ENCODE assay signal across 10 cellular contexts in the genomic region with DNA sequence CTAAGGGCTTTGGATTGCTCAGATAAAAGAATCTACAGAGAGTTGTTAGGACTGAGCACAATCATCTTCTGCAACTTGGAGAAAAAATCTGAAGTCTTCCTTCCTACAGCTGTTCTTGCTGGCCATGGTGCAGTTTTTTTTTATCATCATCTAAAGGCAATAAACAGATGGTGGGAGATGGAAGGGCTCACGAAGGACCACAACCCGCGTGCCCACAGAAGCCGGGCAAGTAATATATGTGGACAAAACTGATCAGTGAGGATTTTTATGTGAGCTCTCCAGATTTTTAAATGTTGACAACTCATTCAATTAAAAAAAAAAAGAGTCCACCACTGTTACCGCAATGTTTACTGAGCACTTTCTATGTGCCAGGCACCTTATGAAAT. TPM values are rescaled to one million over a fixed set of nuclear protein-coding genes. Genes with fewer than 3 reads are reported as not detected.
A peak's percentile ranks its signal among the peaks of the same experiment; 100 is the strongest.
DNase-seq lines count a peak whose midpoint lies in the region; ATAC-seq and TF ChIP-seq lines count a peak whose summit lies in the region.
"Had no signal": no experiment of that assay in that cellular context is flagged by ENCODE, and none has a peak within 500 bp of the region (broad histone marks: within the 10 kb centered on the region; RNA-seq: fewer than 3 reads in every experiment).

No MANE protein-coding gene starts in this region.

- no peaks in the 10 kb centered on the region for H3K27me3 ChIP-seq in PC-3 (ENCODE audit: low read length)
- H3K27me3 ChIP-seq in neural progenitor cell, result no peaks in the 10 kb centered on the region
- no peaks in the 10 kb centered on the region for H3K27me3 ChIP-seq in upper lobe of left lung

- H3K4me1 Mint-ChIP-seq in endothelial cell (ENCODE audit: unreplicated experiment) (peaks cover 40% of the 10 kb centered on the region), neural progenitor cell (peaks cover 48% of the 10 kb centered on the region)

- peak overlapping the region; percentile 59; the same call in 1 of the 2 replicates for H3K4me2 ChIP-seq in PC-3 (ENCODE audit: low read length)
- peak overlapping the region; percentile 47 for H3K4me2 ChIP-seq in neural progenitor cell

- H3K36me3 ChIP-seq in PC-3 (ENCODE audit: low read depth, low read length), result no peaks in the 10 kb centered on the region
- H3K36me3 ChIP-seq in neural progenitor cell, result no peaks in the 10 kb centered on the region
- H3K36me3 ChIP-seq in upper lobe of left lung, result no peaks in the 10 kb centered on the region
- H3K36me3 ChIP-seq: HAP-1 had no signal

- peaks cover 3% of the 10 kb centered on the region for H3K27me3 Mint-ChIP-seq in endothelial cell (ENCODE audit: unreplicated experiment)
- peaks cover 10% of the 10 kb centered on the region for H3K27me3 Mint-ChIP-seq in neural progenitor cell (ENCODE audit: insufficient read depth, low read depth)

- TF ChIP-seq POLR2A in upper lobe of left lung (IDR thresholded peaks at IDR 0.05), result no peak

- no peaks in the 10 kb centered on the region for H3K79me2 ChIP-seq in PC-3 (ENCODE audit: low read length)
- H3K79me2 ChIP-seq in neural progenitor cell (ENCODE audit: low read depth), result no peaks in the 10 kb centered on the region

- no peak for TF ChIP-seq EP300 in upper lobe of left lung (IDR thresholded peaks at IDR 0.05)

- H3F3A ChIP-seq in PC-3 (ENCODE audit: low read length, unreplicated experiment) (no peaks in the 10 kb centered on the region), neural progenitor cell (ENCODE audit: low read depth) (peaks cover 27% of the 10 kb centered on the region)

- H3K27ac Mint-ChIP-seq in endothelial cell (ENCODE audit: unreplicated experiment) (peak overlapping the region; percentile 67), neural progenitor cell (peak overlapping the region; percentile 34)
- H3K27ac Mint-ChIP-seq: CD14-positive monocyte had no signal

- POLR2A ChIA-PET in PC-3 (lab: Charles Lee; ENCODE audit: unreplicated experiment), result interaction anchor here (0.5 kb wide), 1 partner anchor 34 kb away, joined by 3 read pairs; no protein-coding TSS in a partner anchor

- H3K9me3 ChIP-seq in PC-3 (ENCODE audit: low read length) (no peaks in the 10 kb centered on the region), neural progenitor cell (ENCODE audit: low read depth) (no peaks in the 10 kb centered on the region), upper lobe of left lung (no peaks in the 10 kb centered on the region)
- H3K9me3 ChIP-seq: HAP-1 had no signal

- no peaks in the 10 kb centered on the region for H4K20me1 ChIP-seq in PC-3 (ENCODE audit: low read length)
- no peaks in the 10 kb centered on the region for H4K20me1 ChIP-seq in neural progenitor cell (ENCODE audit: low read depth)

- H3K4me3 ChIP-seq in PC-3 (ENCODE audit: low read length), result no peak overlapping the region
- H3K4me3 ChIP-seq in neural progenitor cell, result no peak overlapping the region
- H3K4me3 ChIP-seq in upper lobe of left lung, result no peak overlapping the region
- H3K4me3 ChIP-seq: HAP-1 had no signal

- TF ChIP-seq CTCF in PC-3 (conservative IDR thresholded peaks at IDR 0.05; ENCODE audit: low read depth, low read length), result no peak
- TF ChIP-seq CTCF in endothelial cell (IDR thresholded peaks at IDR 0.05; ENCODE audit: unreplicated experiment), result no peak
- TF ChIP-seq CTCF in neural progenitor cell (IDR thresholded peaks at IDR 0.05), result no peak
- TF ChIP-seq CTCF in upper lobe of left lung (IDR thresholded peaks at IDR 0.05), result no peak

- H3K4me1 ChIP-seq in PC-3 (ENCODE audit: insufficient read depth, low read length) (peaks cover 25% of the 10 kb centered on the region), neural progenitor cell (peaks cover 16% of the 10 kb centered on the region), upper lobe of left lung (peaks cover 0 to 26% (median 12%) of the 10 kb centered on the region in 4 donors)
- H3K4me1 ChIP-seq: HAP-1 had no signal

- DNase-seq in G401 (ENCODE audit: low spot score), result peak; percentile 8
- DNase-seq in PC-3, result peak; percentile 17
- DNase-seq in endothelial cell (ENCODE audit: low spot score), result no peak
- no peak for DNase-seq in neural progenitor cell (ENCODE audit: low spot score)
- DNase-seq in upper lobe of left lung, result no peak

- H2AFZ ChIP-seq in PC-3 (ENCODE audit: low read length) (no peak overlapping the region), neural progenitor cell (replicated peaks) (no peak overlapping the region)

- H3K4me3 Mint-ChIP-seq in endothelial cell (ENCODE audit: unreplicated experiment) (no peak overlapping the region), neural progenitor cell (no peak overlapping the region)

- no peaks in the 10 kb centered on the region for H3K9me2 ChIP-seq in PC-3 (replicated peaks; ENCODE audit: low read length)

- H3K27ac ChIP-seq in PC-3 (ENCODE audit: low read length) (no peak overlapping the region), neural progenitor cell (no peak overlapping the region), upper lobe of left lung (peak overlapping the region in 2 of 4 donors; percentile 11 to 69)
- H3K27ac ChIP-seq: RWPE1 had no signal

- 0 out of 2 replicates have a peak, but pooled peaks have one; percentile 4 for ATAC-seq in PC-3
- ATAC-seq in GM18870 (IDR thresholded peaks at IDR 0.05; ENCODE audit: unreplicated experiment), result no peak
- no peak for ATAC-seq in upper lobe of left lung (ENCODE audit: low FRiP score in 2 of 2)
- ATAC-seq in HG02885 (IDR thresholded peaks at IDR 0.05; ENCODE audit: poor library complexity, unreplicated experiment), result no peak

- WGBS in upper lobe of left lung, 2 donors, result 71 to 83% methylated on average over 5 of the region's 5 CpGs

- H3K9ac ChIP-seq in PC-3 (ENCODE audit: low read length) (no peak overlapping the region), neural progenitor cell (no peak overlapping the region)

- H3K9me3 Mint-ChIP-seq in endothelial cell (ENCODE audit: unreplicated experiment) (no peaks in the 10 kb centered on the region), neural progenitor cell (no peaks in the 10 kb centered on the region)
- H3K9me3 Mint-ChIP-seq: CD14-positive monocyte had no signal

- in situ Hi-C loops in G401 (cut with HindIII; ENCODE audit: low sequenced_read_pairs), result no loop called here

- CTCF ChIA-PET in PC-3 (lab: Charles Lee), result interaction anchor here (0.5 to 1.6 kb wide), 3 partner anchors 170 to 492 kb away, joined by 3 to 7 read pairs (median 4); no protein-coding TSS in a partner anchor

- H3K36me3 Mint-ChIP-seq in endothelial cell (ENCODE audit: low read depth, unreplicated experiment), result no peaks in the 10 kb centered on the region
- H3K36me3 Mint-ChIP-seq in neural progenitor cell, result no peaks in the 10 kb centered on the region
- H3K36me3 Mint-ChIP-seq: CD14-positive monocyte had no signal

- no TSS peak for BruUV-seq in PC-3 (replicated peaks; lab: Mats Ljungman, UMichigan)

- intact Hi-C loops in PC-3 (cut with micrococcal nuclease), result loop anchor here (1.0 to 10.0 kb wide), 8 partner anchors 79 to 493 kb away; partner anchors contain the start of gene KLF7

RNA-seq across cellular contexts. Expression of gene CREB1, which starts 55.9 kb away (rescaled TPM):
- 42.5 and 60.0 TPM in 2 replicates for total RNA-seq in G401 (2014; rRNA removed; shearing (Covaris generic))
- 34.8 and 43.5 TPM in 2 replicates for total RNA-seq in PC-3 (2014; rRNA removed)
- total RNA-seq in endothelial cell (ENCODE audit: unreplicated experiment), result 76.8 TPM
- 118 and 164 TPM in 2 replicates for total RNA-seq in neural progenitor cell (ENCODE audit: low replicate concordance)
- 10 to 100 TPM; 15.7 to 75.5 (median 41.8) TPM for total RNA-seq in upper lobe of left lung

Comparison
In these comparisons a context has a peak if more than half of its experiments do, and no peak if none do; other contexts are left out.
1. DNase-seq: peak in G401 (single experiment) and PC-3 (single experiment); none in endothelial cell (single experiment), neural progenitor cell (single experiment) and upper lobe of left lung (0 of 2).